ENCODE assay signal across 1 cellular context in the genomic region with DNA sequence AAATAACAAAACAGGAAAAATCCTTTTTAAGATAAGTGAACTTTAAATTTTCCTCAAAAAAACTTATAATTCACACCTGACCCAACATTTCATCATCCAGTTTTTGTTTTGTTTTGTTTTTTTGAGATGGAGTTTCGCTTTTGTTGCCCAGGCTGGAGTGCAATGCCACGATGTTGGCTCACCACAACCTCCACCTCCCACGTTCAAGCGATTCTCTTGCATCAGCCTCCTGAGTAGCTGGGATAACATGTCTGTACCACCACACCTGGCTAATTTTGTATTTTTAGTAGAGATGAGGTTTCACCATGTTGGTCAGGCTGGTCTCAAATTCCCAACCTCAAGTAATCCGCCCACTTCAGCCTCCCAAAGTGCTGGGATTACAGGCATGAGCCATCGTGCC. TPM values are rescaled to one million over a fixed set of nuclear protein-coding genes. Genes with fewer than 3 reads are reported as not detected.
"Had no signal": no experiment of that assay in that cellular context is flagged by ENCODE, and none has a peak within 500 bp of the region (broad histone marks: within the 10 kb centered on the region; RNA-seq: fewer than 3 reads in every experiment).

No MANE protein-coding gene starts in this region.

RNA-seq across cellular contexts. Expression of gene ZNF878, which starts 30.6 kb away (rescaled TPM):
- total RNA-seq: HT-29 had no signal
